In genomic region chr4:98993419-98994071, GRCh38 we compare ENCODE assay signal across 20 cellular contexts.
"Had no signal": no experiment of that assay in that cellular context is flagged by ENCODE, and none has a peak within 500 bp of the region (broad histone marks: within the 10 kb centered on the region; RNA-seq: fewer than 3 reads in every experiment).

No MANE protein-coding gene starts in this region.

- H3K4me1 ChIP-seq: parathyroid adenoma had no signal

- ATAC-seq: activated CD8-positive, alpha-beta memory T cell treated with anti-CD3 and anti-CD28 coated beads, Interleukin-2, amount 10 ng/mL, durations not matched to agents 7 days and 5 days; activated CD8-positive, alpha-beta T cell treated with anti-CD3 and anti-CD28 coated beads for 36 hours; activated T-helper 17 cell treated with anti-CD3 and anti-CD28 coated beads, Interleukin-2, amount 50 U/mL, for 72 hours; left lobe of liver; natural killer cell treated with Interleukin-12 subunit alpha and Interleukin-12 subunit beta and Interleukin-15 and Interleukin-18, amount 100 ng/mL, for 72 hours; SK-N-SH treated with all-trans-retinoic acid at 6 μM for 48 hours had no signal

- H3K36me3 ChIP-seq: esophagus muscularis mucosa, tibial artery had no signal

- H3K27me3 ChIP-seq: esophagus muscularis mucosa, tibial artery had no signal

- DNase-seq: activated CD8-positive, alpha-beta memory T cell treated with anti-CD3 and anti-CD28 coated beads, Interleukin-2, amount 10 ng/mL, durations not matched to agents 7 days and 5 days; activated CD8-positive, alpha-beta T cell treated with anti-CD3 and anti-CD28 coated beads for 36 hours; activated naive CD4-positive, alpha-beta T cell treated with Interleukin-2 at 50 U/mL for 16 hours; activated T-cell treated with anti-CD3 and anti-CD28 coated beads, Interleukin-2, amount 50 U/mL, for 1 hour; amygdala; cerebellar nuclear complex; islet precursor cell; mammary epithelial cell; midbrain; stimulated activated CD4-positive, alpha-beta T cell treated with anti-CD3 and anti-CD28 coated beads, Interleukin-4, amount 100 ng/mL, for 1 hour; stimulated activated naive CD4-positive, alpha-beta T cell treated with Interleukin-2 at 50 U/mL for 16 hours; substantia nigra; tibial artery had no signal

- H3K4me3 ChIP-seq: coronary artery, esophagus muscularis mucosa, tibial artery had no signal

- H3K9me3 ChIP-seq: esophagus muscularis mucosa, tibial artery had no signal

- H3K27ac ChIP-seq: coronary artery, parathyroid adenoma had no signal
